Comparison of ENCODE assay signal across 28 cellular contexts in genomic region chr11:69537126-69537525, GRCh38. TPM values are rescaled to one million over a fixed set of nuclear protein-coding genes. Genes with fewer than 3 reads are reported as not detected.
DNase-seq lines count a peak whose midpoint lies in the region; ATAC-seq, FAIRE-seq and TF ChIP-seq lines count a peak whose summit lies in the region.
"Had no signal": no experiment of that assay in that cellular context is flagged by ENCODE, and none has a peak within 500 bp of the region (broad histone marks: within the 10 kb centered on the region; RNA-seq: fewer than 3 reads in every experiment).

No MANE protein-coding gene starts in this region.

- H3K4ac ChIP-seq in H1 (replicated peaks; ENCODE audit: insufficient read length, low read depth, low read length): no peak overlapping the region

- TF ChIP-seq EP300 in H1 (IDR thresholded peaks at IDR 0.05; ENCODE audit: borderline replicate concordance in 1 of 2, low read depth in 2 of 2, low read length in 2 of 2): no peak

- H3K4me3 Mint-ChIP-seq in neural progenitor cell: no peak overlapping the region
- no peak overlapping the region for H3K4me3 Mint-ChIP-seq in stimulated activated naive B cell treated with anti-CD40 and anti-IgM and Interleukin-4, amounts not matched to agents 10 μg/mL and 1 μg/mL and 100 μg/mL, for 72 hours
- H3K4me3 Mint-ChIP-seq: CD4-positive, alpha-beta T cell; IgD-negative memory B cell had no signal

- H4K91ac ChIP-seq in H1 (replicated peaks; ENCODE audit: insufficient read length, low read length): no peak overlapping the region

- H2BK20ac ChIP-seq in H1 (ENCODE audit: low read length): no peak overlapping the region

- H3K18ac ChIP-seq in H1 (ENCODE audit: extremely low read depth, low read length): no peak overlapping the region

- H2BK120ac ChIP-seq in H1 (replicated peaks; ENCODE audit: low read depth, low read length): no peak overlapping the region

- H2BK15ac ChIP-seq in H1 (ENCODE audit: low read length): 0 out of 2 replicates have a peak overlapping the region, but pooled peaks have one; percentile 61

- DNase-seq in activated effector memory CD4-positive, alpha-beta T cell treated with anti-CD3 and anti-CD28 coated beads, Interleukin-2, amount 50 U/mL, for 16 hours: peak; percentile 56
- no peak for DNase-seq in activated effector memory CD4-positive, alpha-beta T cell treated with Interleukin-2 at 50 U/mL for 16 hours
- DNase-seq in H1 (ENCODE audit: low read depth in 1 of 2, low spot score in 2 of 2): no peak
- DNase-seq in neural progenitor cell (ENCODE audit: low spot score): no peak
- no peak for DNase-seq in stimulated activated naive B cell treated with anti-CD40 and anti-IgM and Interleukin-4, amounts not matched to agents 10 μg/mL and 1 μg/mL and 100 μg/mL, for 72 hours
- no peak for DNase-seq in OCI-LY7 (ENCODE audit: low spot score)
- no peak for DNase-seq in COR-L47 (lab: John Stamatoyannopoulos, UW)
- DNase-seq: ACHN; CD4-positive, alpha-beta T cell; DMS153; GOT3; NCI-H1105 treated with DMSO at 0.1 percent for 48 hours; NCI-H2081; NCI-H2171; NCI-H345; NCI-H524; NCI-H774; NK-92 treated with Interleukin-12 subunit alpha and Interleukin-12 subunit beta, amount 100 ng/mL, for 24 hours; SJCRH30 had no signal

- no peak overlapping the region for H2BK12ac ChIP-seq in H1 (ENCODE audit: low read depth, low read length)

- TF ChIP-seq POLR2A in H1 (IDR thresholded peaks at IDR 0.05; ENCODE audit: control extremely low read depth in 1 of 2, low read depth in 2 of 2, low read length in 2 of 2): no peak

- no peaks in the 10 kb centered on the region; the same call in 1 of the 2 replicates for H3K23me2 ChIP-seq in H1 (ENCODE audit: low read depth, low read length)

- peaks cover 0 to 11% (median 3%) of the 10 kb centered on the region in 4 experiments; a peak in 2 of 7 replicates for H3K4me1 ChIP-seq in H1 (replicated peaks in 1 of 4; ENCODE audit: control insufficient read depth in 3 of 4, insufficient read depth in 4 of 4, low read length in 3 of 4)
- peaks cover 2% of the 10 kb centered on the region for H3K4me1 ChIP-seq in neural progenitor cell
- no peaks in the 10 kb centered on the region for H3K4me1 ChIP-seq in OCI-LY7 (ENCODE audit: insufficient read depth, low read length, poor library complexity, severe bottlenecking)

- no peaks in the 10 kb centered on the region for H3K9me2 ChIP-seq in OCI-LY7 (ENCODE audit: insufficient read depth, low read length)

- peak overlapping the region; percentile 90 for H3K27ac Mint-ChIP-seq in neural progenitor cell
- H3K27ac Mint-ChIP-seq in stimulated activated naive B cell treated with anti-CD40 and anti-IgM and Interleukin-4, amounts not matched to agents 10 μg/mL and 1 μg/mL and 100 μg/mL, for 72 hours: peak overlapping the region; percentile 37
- H3K27ac Mint-ChIP-seq: CD4-positive, alpha-beta T cell had no signal

- H3K27me3 Mint-ChIP-seq in neural progenitor cell (ENCODE audit: insufficient read depth, low read depth): peaks cover 7% of the 10 kb centered on the region
- H3K27me3 Mint-ChIP-seq in stimulated activated naive B cell treated with anti-CD40 and anti-IgM and Interleukin-4, amounts not matched to agents 10 μg/mL and 1 μg/mL and 100 μg/mL, for 72 hours: peaks cover 0 to 4% of the 10 kb centered on the region in 2 donors

- WGBS in H1 (ENCODE audit: extremely low coverage in 1 of 2, insufficient coverage in 1 of 2, insufficient read length in 1 of 2, insufficient replicate concordance in 2 of 2, low coverage in 1 of 2, low lambda C conversion rate in 2 of 2, missing lambda C conversion rate in 1 of 2), 2 experiments: 92% methylated on average over 10 of the region's 10 CpGs; no CpG with 5 or more reads in 1 of the 2 experiments

- CTCF ChIA-PET in H1 (lab: Charles Lee; ENCODE audit: partially characterized antibody): interaction anchor here (0.6 kb wide), 1 partner anchor 653 kb away, joined by 4 read pairs; no protein-coding TSS in a partner anchor
- CTCF ChIA-PET in OCI-LY7 (lab: Charles Lee; ENCODE audit: unreplicated experiment): no interaction called here

- ATAC-seq in stimulated activated naive B cell treated with anti-CD40 and anti-IgM and Interleukin-4, amounts not matched to agents 10 μg/mL and 1 μg/mL and 100 μg/mL, for 72 hours (replicated peaks): no peak
- ATAC-seq in HG03108 (IDR thresholded peaks at IDR 0.05; ENCODE audit: unreplicated experiment): no peak
- ATAC-seq: HCT116 had no signal

- no peak for TF ChIP-seq RAD21 in H1 (IDR thresholded peaks at IDR 0.05 in 1 of 2, conservative IDR thresholded peaks at IDR 0.05 in 1 of 2; ENCODE audit: low read depth in 2 of 2, low read length in 2 of 2)

- no peak overlapping the region for H2AFZ ChIP-seq in H1 (ENCODE audit: low read length)
- no peak overlapping the region for H2AFZ ChIP-seq in neural progenitor cell (replicated peaks)
- no peak overlapping the region for H2AFZ ChIP-seq in OCI-LY7 (ENCODE audit: low read length)

- no TSS peak for BruUV-seq in OCI-LY7 (replicated peaks; lab: Mats Ljungman, UMichigan)

- no peaks in the 10 kb centered on the region for H3K79me1 ChIP-seq in H1 (ENCODE audit: low read depth, low read length)

- H3K27me3 ChIP-seq in H1 (replicated peaks in 1 of 4; ENCODE audit: control insufficient read depth in 3 of 4, extremely low read depth in 1 of 4, insufficient read depth in 3 of 4, low read length in 3 of 4) (no peaks in the 10 kb centered on the region), neural progenitor cell (no peaks in the 10 kb centered on the region)
- H3K27me3 ChIP-seq: BLaER1, Peyer's patch, SJCRH30 had no signal

- H2BK5ac ChIP-seq in H1 (ENCODE audit: low read depth, low read length): no peak overlapping the region; the same call in 1 of the 2 replicates

- no peaks in the 10 kb centered on the region for H3K36me3 Mint-ChIP-seq in neural progenitor cell
- peaks cover 0 to 3% of the 10 kb centered on the region in 2 donors for H3K36me3 Mint-ChIP-seq in stimulated activated naive B cell treated with anti-CD40 and anti-IgM and Interleukin-4, amounts not matched to agents 10 μg/mL and 1 μg/mL and 100 μg/mL, for 72 hours
- H3K36me3 Mint-ChIP-seq: IgD-negative memory B cell had no signal

- H3K27ac ChIP-seq in H1 (ENCODE audit: low read depth, low read length) (no peak overlapping the region), neural progenitor cell (no peak overlapping the region), OCI-LY7 (ENCODE audit: low read depth, low read length, poor library complexity, severe bottlenecking) (no peak overlapping the region)
- H3K27ac ChIP-seq: 22Rv1, Peyer's patch, SJCRH30 had no signal

- no peaks in the 10 kb centered on the region for H3K9me3 Mint-ChIP-seq in neural progenitor cell
- H3K9me3 Mint-ChIP-seq in stimulated activated naive B cell treated with anti-CD40 and anti-IgM and Interleukin-4, amounts not matched to agents 10 μg/mL and 1 μg/mL and 100 μg/mL, for 72 hours: no peaks in the 10 kb centered on the region
- H3K9me3 Mint-ChIP-seq: CD4-positive, alpha-beta T cell; IgD-negative memory B cell had no signal

- H3K36me3 ChIP-seq in H1 (ENCODE audit: control insufficient read depth in 2 of 4, insufficient read depth in 4 of 4, low read length in 3 of 4) (no peaks in the 10 kb centered on the region), neural progenitor cell (no peaks in the 10 kb centered on the region), OCI-LY7 (ENCODE audit: insufficient read depth, low read length) (no peaks in the 10 kb centered on the region)
- H3K36me3 ChIP-seq: BLaER1, Peyer's patch, SJCRH30 had no signal

- H3K56ac ChIP-seq in H1 (replicated peaks; ENCODE audit: insufficient read length, low read depth, low read length): no peak overlapping the region

- POLR2A ChIA-PET in H1 (lab: Charles Lee; ENCODE audit: partially characterized antibody): interaction anchor here (1.2 kb wide), 1 partner anchor 15 kb away, joined by 4 read pairs; no protein-coding TSS in a partner anchor
- POLR2A ChIA-PET in OCI-LY7 (lab: Charles Lee): no interaction called here

- intact Hi-C loops in OCI-LY7 (cut with micrococcal nuclease; ENCODE audit: unreplicated experiment): no loop called here

- H3K4me2 ChIP-seq in H1 (ENCODE audit: insufficient read depth in 1 of 2, low read depth in 2 of 2, low read length in 2 of 2) (no peak overlapping the region), neural progenitor cell (no peak overlapping the region), OCI-LY7 (ENCODE audit: low read length) (no peak overlapping the region)

- H3K23ac ChIP-seq in H1 (ENCODE audit: insufficient read length): no peak overlapping the region

- TF ChIP-seq CTCF in H1 (IDR thresholded peaks at IDR 0.05; ENCODE audit: control extremely low read depth in 1 of 3, insufficient read depth in 1 of 3, low read depth in 1 of 3, low read length in 3 of 3) (no peak), neural progenitor cell (IDR thresholded peaks at IDR 0.05) (no peak), OCI-LY7 (conservative IDR thresholded peaks at IDR 0.05; ENCODE audit: low read length) (no peak)

- FAIRE-seq in H1 (lab: Jason Lieb, UNC): no peak
- FAIRE-seq: G401.6, GM12892, HTR-8/SVneo had no signal

- peaks cover 2% of the 10 kb centered on the region for H3K4me1 Mint-ChIP-seq in neural progenitor cell
- H3K4me1 Mint-ChIP-seq in stimulated activated naive B cell treated with anti-CD40 and anti-IgM and Interleukin-4, amounts not matched to agents 10 μg/mL and 1 μg/mL and 100 μg/mL, for 72 hours: peaks cover 21 to 34% of the 10 kb centered on the region in 2 donors

- H3K9ac ChIP-seq in H1 (replicated peaks in 1 of 4; ENCODE audit: extremely low read depth in 1 of 4, low read depth in 3 of 4, low read length in 3 of 4): no peak overlapping the region
- H3K9ac ChIP-seq in neural progenitor cell: no peak overlapping the region
- H3K9ac ChIP-seq: BLaER1 had no signal

- no peak overlapping the region for H3K14ac ChIP-seq in H1 (ENCODE audit: insufficient read length)

- no peak overlapping the region for H2AK5ac ChIP-seq in H1 (ENCODE audit: low read depth, low read length)

- H4K20me1 ChIP-seq in H1 (replicated peaks in 1 of 2; ENCODE audit: control insufficient read depth in 1 of 2, insufficient read depth in 2 of 2, low read length in 2 of 2): no peaks in the 10 kb centered on the region
- no peaks in the 10 kb centered on the region for H4K20me1 ChIP-seq in neural progenitor cell (ENCODE audit: low read depth)
- H4K20me1 ChIP-seq in OCI-LY7 (ENCODE audit: insufficient read depth, low read length): no peaks in the 10 kb centered on the region
- H4K20me1 ChIP-seq: BLaER1 had no signal

- H3K9me3 ChIP-seq in H1 (ENCODE audit: insufficient read depth in 2 of 2, low read depth in 1 of 2, low read length in 1 of 2) (no peaks in the 10 kb centered on the region), neural progenitor cell (ENCODE audit: low read depth) (no peaks in the 10 kb centered on the region), OCI-LY7 (ENCODE audit: low read length) (no peaks in the 10 kb centered on the region)
- H3K9me3 ChIP-seq: BLaER1, Peyer's patch, SJCRH30 had no signal

- no peak overlapping the region for H4K8ac ChIP-seq in H1 (ENCODE audit: extremely low read depth, insufficient read depth, low read length)

- H3F3A ChIP-seq in neural progenitor cell (ENCODE audit: low read depth): no peaks in the 10 kb centered on the region

- H4K5ac ChIP-seq in H1 (ENCODE audit: insufficient read length, low read depth, low read length): no peak overlapping the region

- H3K4me3 ChIP-seq in H1 (ENCODE audit: extremely low read depth in 1 of 4, insufficient read depth in 2 of 4, low read depth in 3 of 4, low read length in 4 of 4) (no peak overlapping the region), neural progenitor cell (no peak overlapping the region), OCI-LY7 (ENCODE audit: low read depth, low read length, poor library complexity, severe bottlenecking) (no peak overlapping the region)
- H3K4me3 ChIP-seq: BLaER1, Peyer's patch, SJCRH30 had no signal

- no peaks in the 10 kb centered on the region for H3K79me2 ChIP-seq in H1 (ENCODE audit: control insufficient read depth in 1 of 2, insufficient read depth in 2 of 2, low read length in 2 of 2)
- H3K79me2 ChIP-seq in neural progenitor cell (ENCODE audit: low read depth): no peaks in the 10 kb centered on the region
- H3K79me2 ChIP-seq in OCI-LY7 (ENCODE audit: insufficient read depth, low read depth, low read length): no peaks in the 10 kb centered on the region

RNA-seq across cellular contexts. Expression of gene LINC01488, which starts 55.7 kb away (rescaled TPM):
- total RNA-seq in H1 (2021; fragmentation: NEBNext Ultra II Directional; extraction: Animal tissue kit (Norgen Biotek cat#: 25700)): not detected in 2 replicates
- polyA plus RNA-seq in H1 (2011; rRNA removed): 0.03 TPM in 1 of 2 replicates, not detected in the other
- polyA plus RNA-seq in H1 (2011; cell fraction: cytosol; rRNA removed): not detected
- polyA plus RNA-seq in H1 (2011; cell fraction: nucleus; rRNA removed): not detected
- polyA plus RNA-seq in H1 (2012, experiment 1 of 2): not detected in 4 replicates
- polyA plus RNA-seq in H1 (2012, experiment 2 of 2): not detected
- polyA plus RNA-seq in H1 (2013, experiment 1 of 2): not detected
- polyA plus RNA-seq in H1 (2013, experiment 2 of 2): not detected
- not detected in 2 replicates for polyA minus RNA-seq in H1 (2011; rRNA and poly(A)+ RNA removed)
- not detected for polyA minus RNA-seq in H1 (2011; cell fraction: cytosol; rRNA and poly(A)+ RNA removed)
- not detected for polyA minus RNA-seq in H1 (2011; cell fraction: nucleus; rRNA and poly(A)+ RNA removed)
- 0.09 TPM in 1 of 2 replicates, not detected in the other for total RNA-seq in neural progenitor cell (ENCODE audit: low replicate concordance)
- not detected in 2 replicates for total RNA-seq in OCI-LY7 (2014; rRNA removed; shearing (Covaris generic))
- not detected in 2 replicates for total RNA-seq in OCI-LY7 (2022)
- total RNA-seq: CD4-positive, alpha-beta T cell; Peyer's patch; SJCRH30 had no signal
- polyA plus RNA-seq: IgD-negative memory B cell had no signal
